In the genomic region with DNA sequence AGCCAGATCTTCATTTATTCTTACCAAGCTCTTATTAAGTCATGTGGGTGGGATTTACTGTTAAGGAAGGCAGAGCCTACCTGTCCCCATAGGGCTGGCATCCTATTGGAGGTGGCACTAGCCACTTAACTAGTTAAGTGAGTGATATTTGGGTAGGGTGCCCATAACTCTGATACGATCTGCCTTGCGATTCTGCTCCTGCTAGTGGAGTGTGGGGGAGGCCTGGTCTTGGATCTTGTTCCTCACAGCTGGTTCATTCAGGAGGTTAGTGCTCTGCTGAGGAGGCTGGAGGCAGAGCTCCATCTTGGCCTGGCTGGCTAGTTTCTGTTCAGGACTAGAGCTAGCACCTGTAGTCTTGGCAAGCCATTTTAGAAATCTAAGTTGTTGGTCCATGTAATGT, we compare ENCODE assay signal across 10 cellular contexts.
"Had no signal": no experiment of that assay in that cellular context is flagged by ENCODE, and none has a peak within 500 bp of the region (broad histone marks: within the 10 kb centered on the region; RNA-seq: fewer than 3 reads in every experiment).

No MANE protein-coding gene starts in this region.

- H3K27me3 Mint-ChIP-seq: activated CD4-positive, alpha-beta T cell treated with anti-CD3 and anti-CD28 coated beads for 36 hours; stimulated activated naive B cell treated with anti-CD40 and anti-IgM and Interleukin-4, amounts not matched to agents 10 μg/mL and 1 μg/mL and 100 μg/mL, for 72 hours had no signal

- H3K4me3 ChIP-seq: colonic mucosa, heart left ventricle, prostate gland, right lobe of liver, upper lobe of right lung had no signal

- H3K4me3 Mint-ChIP-seq: activated CD4-positive, alpha-beta T cell treated with anti-CD3 and anti-CD28 coated beads for 36 hours; nephron; stimulated activated naive B cell treated with anti-CD40 and anti-IgM and Interleukin-4, amounts not matched to agents 10 μg/mL and 1 μg/mL and 100 μg/mL, for 72 hours had no signal

- H3K36me3 Mint-ChIP-seq: stimulated activated naive B cell treated with anti-CD40 and anti-IgM and Interleukin-4, amounts not matched to agents 10 μg/mL and 1 μg/mL and 100 μg/mL, for 72 hours had no signal

- H3K27ac ChIP-seq: colonic mucosa, heart left ventricle, prostate gland, right lobe of liver, upper lobe of right lung had no signal

- H3K27ac Mint-ChIP-seq: activated CD4-positive, alpha-beta T cell treated with anti-CD3 and anti-CD28 coated beads for 36 hours; activated T-helper 2 cell treated with anti-CD3 and anti-CD28 coated beads, Interferon-gamma antibody, Interleukin-2, Interleukin-4, amounts not matched to agents 10 μg/mL and 5 μg/mL and 100 μg/mL, durations not matched to agents 14 hours and 24 hours and 36 hours; nephron; stimulated activated naive B cell treated with anti-CD40 and anti-IgM and Interleukin-4, amounts not matched to agents 10 μg/mL and 1 μg/mL and 100 μg/mL, for 72 hours had no signal

- H3K4me1 ChIP-seq: right lobe of liver had no signal

- H3K9me3 ChIP-seq: colonic mucosa, heart left ventricle, prostate gland, right lobe of liver, upper lobe of right lung had no signal

- H3K9me3 Mint-ChIP-seq: activated T-helper 2 cell treated with anti-CD3 and anti-CD28 coated beads, Interferon-gamma antibody, Interleukin-2, Interleukin-4, amounts not matched to agents 10 μg/mL and 5 μg/mL and 100 μg/mL, durations not matched to agents 14 hours and 24 hours and 36 hours; nephron; stimulated activated naive B cell treated with anti-CD40 and anti-IgM and Interleukin-4, amounts not matched to agents 10 μg/mL and 1 μg/mL and 100 μg/mL, for 72 hours had no signal

- H3K36me3 ChIP-seq: colonic mucosa, prostate gland, right lobe of liver, upper lobe of right lung had no signal

- H3K27me3 ChIP-seq: colonic mucosa, heart left ventricle, right lobe of liver, upper lobe of right lung had no signal

- DNase-seq: activated CD4-positive, alpha-beta T cell treated with anti-CD3 and anti-CD28 coated beads for 36 hours; colonic mucosa; effector CD4-positive, alpha-beta T cell; heart left ventricle; right lobe of liver; stimulated activated naive B cell treated with anti-CD40 and anti-IgM and Interleukin-4, amounts not matched to agents 10 μg/mL and 1 μg/mL and 100 μg/mL, for 72 hours; upper lobe of right lung had no signal

- ATAC-seq: activated CD4-positive, alpha-beta T cell treated with anti-CD3 and anti-CD28 coated beads for 36 hours; heart left ventricle; right lobe of liver; stimulated activated naive B cell treated with anti-CD40 and anti-IgM and Interleukin-4, amounts not matched to agents 10 μg/mL and 1 μg/mL and 100 μg/mL, for 72 hours; upper lobe of right lung had no signal
